7 cellular contexts compared by ENCODE assay signal in genomic region chr14:106642090-106642489, GRCh38.
"Had no signal": no experiment of that assay in that cellular context is flagged by ENCODE, and none has a peak within 500 bp of the region (broad histone marks: within the 10 kb centered on the region; RNA-seq: fewer than 3 reads in every experiment).

No MANE protein-coding gene starts in this region.

- FAIRE-seq: G401.6, GM12878, GM12892, GM18507, GM19239 had no signal

- DNase-seq: GDM1, GF-D8 had no signal

- H3K4me3 ChIP-seq: GM12878 had no signal

- ATAC-seq: GM12878 had no signal
